ENCODE assay signal across 34 cellular contexts in genomic region chr2:62277688-62278087, GRCh38.
"Had no signal": no experiment of that assay in that cellular context is flagged by ENCODE, and none has a peak within 500 bp of the region (broad histone marks: within the 10 kb centered on the region; RNA-seq: fewer than 3 reads in every experiment).

No MANE protein-coding gene starts in this region.

- ATAC-seq: activated CD8-positive, alpha-beta memory T cell treated with anti-CD3 and anti-CD28 coated beads, Interleukin-2, amount 10 ng/mL, durations not matched to agents 7 days and 5 days; Right ventricle myocardium inferior had no signal

- H3K4me2 ChIP-seq: PC-9 had no signal

- H3K27ac Mint-ChIP-seq: activated B cell treated with CpG ODN at 0.5 μM for 24 hours; activated CD4-positive, alpha-beta memory T cell treated with anti-CD3 and anti-CD28 coated beads, Interleukin-2, amount 10 ng/mL, durations not matched to agents 7 days and 5 days; activated CD8-positive, alpha-beta memory T cell treated with anti-CD3 and anti-CD28 coated beads, Interleukin-2, amount 10 ng/mL, durations not matched to agents 7 days and 5 days; activated naive CD8-positive, alpha-beta T cell treated with anti-CD3 and anti-CD28 coated beads for 36 hours had no signal

- H3K4me3 Mint-ChIP-seq: activated B cell treated with CpG ODN at 0.5 μM for 24 hours; activated CD4-positive, alpha-beta memory T cell treated with anti-CD3 and anti-CD28 coated beads, Interleukin-2, amount 10 ng/mL, durations not matched to agents 7 days and 5 days; activated CD8-positive, alpha-beta memory T cell treated with anti-CD3 and anti-CD28 coated beads, Interleukin-2, amount 10 ng/mL, durations not matched to agents 7 days and 5 days; activated naive CD8-positive, alpha-beta T cell treated with anti-CD3 and anti-CD28 coated beads for 36 hours had no signal

- H3K4me1 Mint-ChIP-seq: activated B cell treated with CpG ODN at 0.5 μM for 24 hours; activated CD4-positive, alpha-beta memory T cell treated with anti-CD3 and anti-CD28 coated beads, Interleukin-2, amount 10 ng/mL, durations not matched to agents 7 days and 5 days; activated CD8-positive, alpha-beta memory T cell treated with anti-CD3 and anti-CD28 coated beads, Interleukin-2, amount 10 ng/mL, durations not matched to agents 7 days and 5 days; activated naive CD8-positive, alpha-beta T cell treated with anti-CD3 and anti-CD28 coated beads for 36 hours had no signal

- H3K4me3 ChIP-seq: PC-9 had no signal

- H2AFZ ChIP-seq: PC-9 had no signal

- H3K27me3 ChIP-seq: brain microvascular endothelial cell had no signal

- H3K27me3 Mint-ChIP-seq: activated B cell treated with CpG ODN at 0.5 μM for 24 hours; activated CD4-positive, alpha-beta memory T cell treated with anti-CD3 and anti-CD28 coated beads, Interleukin-2, amount 10 ng/mL, durations not matched to agents 7 days and 5 days; activated naive CD8-positive, alpha-beta T cell treated with anti-CD3 and anti-CD28 coated beads for 36 hours had no signal

- DNase-seq: activated B cell treated with CpG ODN at 0.5 μM for 24 hours; activated CD4-positive, alpha-beta memory T cell treated with anti-CD3 and anti-CD28 coated beads, Interleukin-2, amount 10 ng/mL, durations not matched to agents 7 days and 5 days; activated CD4-positive, alpha-beta T cell treated with anti-CD3 and anti-CD28 coated beads for 4 hours; activated CD4-positive, alpha-beta T cell treated with anti-CD3 and anti-CD28 coated beads, Interleukin-2, amount 50 U/mL, for 1 hour; activated CD4-positive, CD25-positive, alpha-beta regulatory T cell treated with anti-CD3 and anti-CD28 coated beads, Interleukin-2, amount 50 U/mL, for 72 hours; activated CD8-positive, alpha-beta memory T cell treated with anti-CD3 and anti-CD28 coated beads for 24 hours; activated CD8-positive, alpha-beta memory T cell treated with anti-CD3 and anti-CD28 coated beads, Interleukin-2, amount 10 ng/mL, durations not matched to agents 7 days and 5 days; activated CD8-positive, alpha-beta memory T cell treated with anti-CD3 and anti-CD28 coated beads, Interleukin-2, amount 50 U/mL, for 48 hours; activated effector memory CD4-positive, alpha-beta T cell treated with Interleukin-2 at 50 U/mL for 16 hours; activated naive CD4-positive, alpha-beta T cell; activated naive CD4-positive, alpha-beta T cell treated with anti-CD3 and anti-CD28 coated beads, Interleukin-2, amount 50 U/mL, for 16 hours; activated naive CD8-positive, alpha-beta T cell treated with anti-CD3 and anti-CD28 coated beads for 36 hours; activated T-cell treated with anti-CD3 and anti-CD28 coated beads, Interleukin-2, amount 50 U/mL, for 48 hours; amniotic stem cell; aorta; brain microvascular endothelial cell; central memory CD4-positive, alpha-beta T cell; MM.1S; MV-4-11; NCI-H1092; NCI-H1436 treated with DMSO at 0.1 percent for 48 hours; NCI-H1694 treated with DMSO at 0.1 percent for 48 hours; NCI-H2029; NCI-H345; NCI-H524 treated with DMSO at 0.1 percent for 48 hours; PC-9; SW 1271; T-helper 1 cell; T-helper 2 cell; T-helper 9 cell had no signal

- FAIRE-seq: RCC 7860 had no signal

- H3K36me3 ChIP-seq: brain microvascular endothelial cell had no signal

- H3K27ac ChIP-seq: brain microvascular endothelial cell, PC-9, RWPE1, VCaP had no signal
